Comparison of ENCODE assay signal across 8 cellular contexts in genomic region chr13:97933736-97934135, GRCh38.
"Had no signal": no experiment of that assay in that cellular context is flagged by ENCODE, and none has a peak within 500 bp of the region (broad histone marks: within the 10 kb centered on the region; RNA-seq: fewer than 3 reads in every experiment).

No MANE protein-coding gene starts in this region.

- H3K9me3 ChIP-seq: HAP-1 had no signal

- DNase-seq: GM23248, GOT3, H7, HFFc6, KBM-7 had no signal

- H3K27ac ChIP-seq: GM23248, HL-60 had no signal

- H3K27ac Mint-ChIP-seq: HFFc6, IgD-negative memory B cell had no signal

- H3K36me3 ChIP-seq: HAP-1 had no signal

- H3K4me1 Mint-ChIP-seq: IgD-negative memory B cell had no signal

- H3K36me3 Mint-ChIP-seq: IgD-negative memory B cell had no signal

- H3K9ac ChIP-seq: GM23248 had no signal

- H3K9me3 Mint-ChIP-seq: HFFc6 had no signal

- H3K4me3 ChIP-seq: GM23248, HAP-1 had no signal

- H3K4me3 Mint-ChIP-seq: HFFc6, IgD-negative memory B cell had no signal
